In the genomic region with DNA sequence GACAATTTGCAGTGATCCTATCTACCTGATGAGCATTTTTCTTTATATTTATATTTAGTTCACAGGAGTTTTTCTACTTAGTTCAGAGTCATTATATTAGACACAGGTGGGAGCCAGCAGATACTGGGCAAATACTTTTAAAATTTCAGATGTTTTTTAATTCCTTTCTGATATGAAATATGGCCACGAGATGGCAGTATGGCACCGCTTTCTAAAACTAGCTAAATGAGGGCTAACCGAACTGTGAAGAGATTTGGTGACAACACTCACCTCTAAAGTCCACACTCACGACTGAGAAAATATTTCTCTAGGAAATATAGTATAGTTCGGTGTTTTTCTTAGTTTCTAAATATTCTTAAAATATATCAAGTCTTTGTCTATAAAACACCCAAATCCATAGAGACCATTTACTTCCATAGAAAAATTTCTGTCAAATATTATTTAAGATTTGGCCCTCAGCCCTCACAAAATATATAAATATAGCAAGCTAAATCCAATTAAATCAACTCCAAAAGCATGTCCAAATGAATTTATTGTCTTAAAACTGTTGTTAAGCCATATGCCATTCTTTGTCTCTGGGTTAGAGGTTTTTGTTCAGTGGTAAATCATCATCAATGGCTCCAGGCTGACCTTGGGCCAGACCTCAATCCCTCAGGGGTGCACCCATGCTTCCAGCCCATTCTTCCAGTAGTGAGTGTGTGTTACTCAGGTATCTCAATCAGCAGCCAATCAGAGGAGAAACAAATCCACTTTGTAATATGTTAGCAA, we compare ENCODE assay signal across 8 cellular contexts.
DNase-seq lines count a peak whose midpoint lies in the region; ATAC-seq and TF ChIP-seq lines count a peak whose summit lies in the region.

No MANE protein-coding gene starts in this region.

- peak; percentile 68 for TF ChIP-seq CTCF in lower lobe of right lung (IDR thresholded peaks at IDR 0.05)

- no peaks in the 10 kb centered on the region for H3K9me3 ChIP-seq in lower lobe of right lung

- H3K36me3 ChIP-seq in lower lobe of right lung: peaks cover 67% of the 10 kb centered on the region

- peak; percentile 64 for ATAC-seq in GM18861 (IDR thresholded peaks at IDR 0.05; ENCODE audit: unreplicated experiment)
- peak; percentile 70 to 73 for ATAC-seq in lower lobe of right lung
- ATAC-seq in HG02642 (IDR thresholded peaks at IDR 0.05; ENCODE audit: poor library complexity, unreplicated experiment): no peak

- no peak overlapping the region for H3K4me3 ChIP-seq in lower lobe of right lung

- no peaks in the 10 kb centered on the region for H3K4me1 ChIP-seq in lower lobe of right lung

- H3K27me3 ChIP-seq in lower lobe of right lung (ENCODE audit: low read depth): no peaks in the 10 kb centered on the region

- peak; percentile 46 for DNase-seq in A172 (ENCODE audit: low spot score)
- DNase-seq in NCI-H2196 (lab: John Stamatoyannopoulos, UW; ENCODE audit: unreplicated experiment): peak; percentile 76
- DNase-seq in activated CD4-positive, CD25-positive, alpha-beta regulatory T cell treated with anti-CD3 and anti-CD28 coated beads, Interleukin-2, amount 50 U/mL, for 72 hours: peak; percentile 58
- DNase-seq in cerebellar cortex (ENCODE audit: low spot score): peak; percentile 76
- no peak for DNase-seq in lower lobe of right lung
- peak; percentile 21 for DNase-seq in stimulated activated CD8-positive, alpha-beta memory T cell treated with anti-CD3 and anti-CD28 coated beads, Interleukin-12 subunit alpha, Interleukin-12 subunit beta, amount 100 ng/mL, for 4 hours (ENCODE audit: low read depth)

- no peak overlapping the region for H3K27ac ChIP-seq in lower lobe of right lung

- intact Hi-C loops in lower lobe of right lung (cut with DNase I): no loop called here
